In genomic region chr20:22333885-22334545, GRCh38 we compare ENCODE assay signal across 8 cellular contexts.
DNase-seq lines count a peak whose midpoint lies in the region; ATAC-seq and TF ChIP-seq lines count a peak whose summit lies in the region.

No MANE protein-coding gene starts in this region.

- H3K27me3 ChIP-seq in body of pancreas = no peaks in the 10 kb centered on the region

- H3K4me3 ChIP-seq in body of pancreas = no peak overlapping the region

- no peaks in the 10 kb centered on the region for H3K36me3 ChIP-seq in body of pancreas (replicated peaks in 1 of 2; ENCODE audit: insufficient read depth in 1 of 2, low read depth in 2 of 2)

- TF ChIP-seq CTCF in body of pancreas (IDR thresholded peaks at IDR 0.05) = peak; percentile 52 to 78 (median 71)

- DNase-seq in GF-D8 (lab: John Stamatoyannopoulos, UW) (peak; percentile 14), Kasumi-1 (lab: John Stamatoyannopoulos, UW) (peak; percentile 65 to 73), RKO (ENCODE audit: low spot score) (peak; percentile 79), body of pancreas (peak; percentile 61 to 74 (median 68)), iPS-NIHi7 (ENCODE audit: extremely low spot score) (peak; percentile 86)
- DNase-seq in stimulated activated CD4-positive, alpha-beta T cell treated with anti-CD3 and anti-CD28 coated beads, Interleukin-1b, Interleukin-23, amount 100 ng/mL, for 24 hours (ENCODE audit: low read depth in 4 of 4, low spot score in 1 of 4) = peak in 3 of 4 experiments; percentile 1 to 12 (median 10)
- no peak for DNase-seq in stimulated activated naive CD4-positive, alpha-beta T cell treated with Interleukin-2 at 50 U/mL for 16 hours (lab: John Stamatoyannopoulos, UW)

- H3K4me1 ChIP-seq in body of pancreas = no peaks in the 10 kb centered on the region

- WGBS in body of pancreas, 2 donors = 17 to 20% methylated on average over 19 of the region's 19 CpGs

- ATAC-seq in GM21717 (IDR thresholded peaks at IDR 0.05; ENCODE audit: unreplicated experiment) (peak; percentile 72), body of pancreas (peak; percentile 86)

- no peaks in the 10 kb centered on the region for H3K9me3 ChIP-seq in body of pancreas

- TF ChIP-seq POLR2A in body of pancreas (IDR thresholded peaks at IDR 0.05) = no peak

- H3K27ac ChIP-seq in body of pancreas = no peak overlapping the region

- intact Hi-C loops in body of pancreas (cut with DNase I) = loop anchor here (5.0 kb wide), 1 partner anchor 353 kb away; no protein-coding TSS in a partner anchor
